ENCODE assay signal across 2 cellular contexts in the genomic region with DNA sequence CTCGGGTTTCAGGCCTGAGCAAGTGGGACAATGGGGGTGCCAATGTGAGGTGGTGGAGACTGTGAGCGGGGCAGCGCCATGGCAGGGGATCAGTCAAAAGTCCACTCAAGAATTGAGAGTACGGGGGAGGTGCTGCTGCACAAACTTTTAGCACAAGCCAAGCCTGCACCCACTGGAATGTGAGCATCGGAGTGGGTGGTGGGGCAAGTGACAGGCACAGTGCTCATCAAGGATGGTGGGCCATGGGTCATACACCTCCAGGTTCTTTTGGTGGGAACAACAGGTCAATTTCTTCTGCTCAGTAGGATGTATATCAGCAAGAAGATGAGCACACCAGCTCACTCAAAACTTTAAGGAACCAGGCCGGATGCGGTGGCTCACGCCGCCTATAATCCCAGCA.
A peak's percentile ranks its signal among the peaks of the same experiment; 100 is the strongest.
TF ChIP-seq lines count a peak whose summit lies in the region.

No MANE protein-coding gene starts in this region.

TF ChIP-seq in HEK293, 187 proteins besides CTCF, POLR2A, EP300 and RAD21:
- TF ChIP-seq ZNF391 (tag by site-specific recombination; IDR thresholded peaks at IDR 0.05; ENCODE audit: borderline replicate concordance, low read depth) (no peak), ZNF138 (tag by site-specific recombination; IDR thresholded peaks at IDR 0.05; ENCODE audit: borderline replicate concordance) (no peak), ZFHX2 (tag by site-specific recombination; conservative IDR thresholded peaks at IDR 0.05) (peak; percentile 65), EGR2 (tag by site-specific recombination; IDR thresholded peaks at IDR 0.05; ENCODE audit: low read depth) (peak; percentile 89), ZNF658 (tag by site-specific recombination; IDR thresholded peaks at IDR 0.05) (no peak), ZNF202 (tag by site-specific recombination; IDR thresholded peaks at IDR 0.05; ENCODE audit: borderline replicate concordance) (no peak), SETDB1 (IDR thresholded peaks at IDR 0.05; ENCODE audit: insufficient read length, low read length) (no peak)
- TF ChIP-seq, protein P1, sequence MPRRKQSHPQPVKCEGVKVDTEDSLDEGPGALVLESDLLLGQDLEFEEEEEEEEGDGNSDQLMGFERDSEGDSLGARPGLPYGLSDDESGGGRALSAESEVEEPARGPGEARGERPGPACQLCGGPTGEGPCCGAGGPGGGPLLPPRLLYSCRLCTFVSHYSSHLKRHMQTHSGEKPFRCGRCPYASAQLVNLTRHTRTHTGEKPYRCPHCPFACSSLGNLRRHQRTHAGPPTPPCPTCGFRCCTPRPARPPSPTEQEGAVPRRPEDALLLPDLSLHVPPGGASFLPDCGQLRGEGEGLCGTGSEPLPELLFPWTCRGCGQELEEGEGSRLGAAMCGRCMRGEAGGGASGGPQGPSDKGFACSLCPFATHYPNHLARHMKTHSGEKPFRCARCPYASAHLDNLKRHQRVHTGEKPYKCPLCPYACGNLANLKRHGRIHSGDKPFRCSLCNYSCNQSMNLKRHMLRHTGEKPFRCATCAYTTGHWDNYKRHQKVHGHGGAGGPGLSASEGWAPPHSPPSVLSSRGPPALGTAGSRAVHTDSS (tag by site-specific recombination; IDR thresholded peaks at IDR 0.05) = no peak
- TF ChIP-seq, protein P2, sequence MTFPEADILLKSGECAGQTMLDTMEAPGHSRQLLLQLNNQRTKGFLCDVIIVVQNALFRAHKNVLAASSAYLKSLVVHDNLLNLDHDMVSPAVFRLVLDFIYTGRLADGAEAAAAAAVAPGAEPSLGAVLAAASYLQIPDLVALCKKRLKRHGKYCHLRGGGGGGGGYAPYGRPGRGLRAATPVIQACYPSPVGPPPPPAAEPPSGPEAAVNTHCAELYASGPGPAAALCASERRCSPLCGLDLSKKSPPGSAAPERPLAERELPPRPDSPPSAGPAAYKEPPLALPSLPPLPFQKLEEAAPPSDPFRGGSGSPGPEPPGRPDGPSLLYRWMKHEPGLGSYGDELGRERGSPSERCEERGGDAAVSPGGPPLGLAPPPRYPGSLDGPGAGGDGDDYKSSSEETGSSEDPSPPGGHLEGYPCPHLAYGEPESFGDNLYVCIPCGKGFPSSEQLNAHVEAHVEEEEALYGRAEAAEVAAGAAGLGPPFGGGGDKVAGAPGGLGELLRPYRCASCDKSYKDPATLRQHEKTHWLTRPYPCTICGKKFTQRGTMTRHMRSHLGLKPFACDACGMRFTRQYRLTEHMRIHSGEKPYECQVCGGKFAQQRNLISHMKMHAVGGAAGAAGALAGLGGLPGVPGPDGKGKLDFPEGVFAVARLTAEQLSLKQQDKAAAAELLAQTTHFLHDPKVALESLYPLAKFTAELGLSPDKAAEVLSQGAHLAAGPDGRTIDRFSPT (tag by site-specific recombination; IDR thresholded peaks at IDR 0.05) = no peak

TF ChIP-seq in H1, 55 proteins besides CTCF, POLR2A, EP300 and RAD21:
- TF ChIP-seq BCL11A (IDR thresholded peaks at IDR 0.05; ENCODE audit: low read depth in 2 of 2, low read length in 2 of 2) = no peak
- TF ChIP-seq CHD1 (IDR thresholded peaks at IDR 0.05; ENCODE audit: low read depth, low read length) = no peak
- TF ChIP-seq RNF2 (IDR thresholded peaks at IDR 0.05; ENCODE audit: borderline replicate concordance, low read depth, low read length, missing control alignments, poor library complexity, severe bottlenecking) = no peak
- no peak for TF ChIP-seq CHD2 (IDR thresholded peaks at IDR 0.05; ENCODE audit: low read length)
- no peak for TF ChIP-seq GTF2F1 (IDR thresholded peaks at IDR 0.05; ENCODE audit: borderline replicate concordance, low read depth, low read length)
- TF ChIP-seq KDM5A (IDR thresholded peaks at IDR 0.05; ENCODE audit: low read length) = no peak
- TF ChIP-seq ASH2L (IDR thresholded peaks at IDR 0.05; ENCODE audit: low read length) = no peak
- no peak for TF ChIP-seq NANOG (IDR thresholded peaks at IDR 0.05; ENCODE audit: insufficient read depth, low read depth, low read length, poor library complexity, severe bottlenecking)
- TF ChIP-seq TAF1 (IDR thresholded peaks at IDR 0.05; ENCODE audit: low read depth, low read length) = no peak
- TF ChIP-seq KDM4A (IDR thresholded peaks at IDR 0.05; ENCODE audit: low read depth, low read length, severe bottlenecking) = no peak
- TF ChIP-seq CBX8 (IDR thresholded peaks at IDR 0.05; ENCODE audit: borderline replicate concordance, low read depth, low read length) = no peak
